Comparison of ENCODE assay signal across 1 cellular context in the genomic region with DNA sequence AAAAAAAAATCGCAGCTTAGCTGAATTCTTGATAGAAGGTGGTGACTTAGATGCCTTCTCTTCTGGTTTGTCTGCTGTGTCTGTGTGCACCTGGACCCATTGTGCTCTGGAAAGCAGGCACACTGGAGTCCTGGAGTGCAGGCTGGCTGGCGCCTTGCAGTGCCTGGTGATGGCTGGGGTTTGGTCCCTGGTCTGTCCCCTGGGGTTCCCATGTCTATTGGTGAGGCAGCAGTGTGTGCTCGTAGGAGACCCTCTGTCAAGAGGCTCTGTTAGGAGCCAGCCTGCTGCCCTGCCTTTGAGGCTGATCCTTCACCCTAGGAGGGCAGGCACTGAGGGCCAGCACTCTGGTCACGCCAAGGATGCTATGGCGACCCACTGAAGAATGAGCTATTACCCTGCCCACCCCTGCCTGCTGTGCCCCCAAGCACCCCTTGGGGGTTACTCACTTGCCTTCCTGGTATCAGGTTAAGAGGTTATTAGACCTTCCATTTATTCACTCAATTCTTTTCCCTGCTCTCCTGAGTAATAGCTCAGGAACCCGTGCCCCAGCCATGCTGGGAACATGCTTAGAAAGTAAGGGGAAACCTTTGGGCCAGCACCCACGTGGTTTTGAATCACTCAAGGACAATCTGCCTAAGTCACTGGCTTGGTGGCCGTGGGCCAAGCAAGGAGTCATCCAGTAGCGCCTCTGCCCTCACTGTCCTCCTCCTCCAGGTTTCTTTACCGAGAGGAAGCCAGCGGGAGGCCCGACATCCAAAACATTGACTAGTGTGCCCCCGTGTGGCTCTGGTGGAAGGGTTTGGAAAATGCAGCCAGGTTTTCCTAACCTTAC.
TF ChIP-seq lines count a peak whose summit lies in the region.

No MANE protein-coding gene starts in this region.

TF ChIP-seq in K562, 482 proteins besides CTCF, POLR2A, EP300 and RAD21 (continued from another document and continues in another):
- TF ChIP-seq MTA1 (IDR thresholded peaks at IDR 0.05; ENCODE audit: borderline replicate concordance) = peak; percentile 69; the same call in 1 of the 2 replicates
- TF ChIP-seq POLR2G (IDR thresholded peaks at IDR 0.05; ENCODE audit: low read depth, low read length) = no peak
- TF ChIP-seq XRCC3 (IDR thresholded peaks at IDR 0.05) = no peak
- peak; percentile 80; the same call in 1 of the 2 replicates for TF ChIP-seq ESRRA (IDR thresholded peaks at IDR 0.05; ENCODE audit: borderline replicate concordance, low read depth)
- no peak for TF ChIP-seq ATF1 (CRISPR knock-in tag; IDR thresholded peaks at IDR 0.05)
- TF ChIP-seq ATF1 (tag; IDR thresholded peaks at IDR 0.05) = peak; percentile 63
- no peak for TF ChIP-seq NUFIP1 (IDR thresholded peaks at IDR 0.05; ENCODE audit: partially characterized antibody)
- no peak for TF ChIP-seq FOXJ3 (CRISPR knock-in tag; IDR thresholded peaks at IDR 0.05)
- TF ChIP-seq RAD51 (IDR thresholded peaks at IDR 0.05; ENCODE audit: borderline replicate concordance, low read depth) = peak; percentile 74
- peak; percentile 28; the same call in 1 of the 2 replicates for TF ChIP-seq BACH1 (tag; IDR thresholded peaks at IDR 0.05)
- peak; percentile 77 for TF ChIP-seq STAG1 (CRISPR knock-in tag; IDR thresholded peaks at IDR 0.05; ENCODE audit: borderline replicate concordance)
- TF ChIP-seq ZNF263 (CRISPR knock-in tag; IDR thresholded peaks at IDR 0.05; ENCODE audit: borderline replicate concordance) = peak; percentile 80; the same call in 1 of the 2 replicates
- TF ChIP-seq, protein P1, sequence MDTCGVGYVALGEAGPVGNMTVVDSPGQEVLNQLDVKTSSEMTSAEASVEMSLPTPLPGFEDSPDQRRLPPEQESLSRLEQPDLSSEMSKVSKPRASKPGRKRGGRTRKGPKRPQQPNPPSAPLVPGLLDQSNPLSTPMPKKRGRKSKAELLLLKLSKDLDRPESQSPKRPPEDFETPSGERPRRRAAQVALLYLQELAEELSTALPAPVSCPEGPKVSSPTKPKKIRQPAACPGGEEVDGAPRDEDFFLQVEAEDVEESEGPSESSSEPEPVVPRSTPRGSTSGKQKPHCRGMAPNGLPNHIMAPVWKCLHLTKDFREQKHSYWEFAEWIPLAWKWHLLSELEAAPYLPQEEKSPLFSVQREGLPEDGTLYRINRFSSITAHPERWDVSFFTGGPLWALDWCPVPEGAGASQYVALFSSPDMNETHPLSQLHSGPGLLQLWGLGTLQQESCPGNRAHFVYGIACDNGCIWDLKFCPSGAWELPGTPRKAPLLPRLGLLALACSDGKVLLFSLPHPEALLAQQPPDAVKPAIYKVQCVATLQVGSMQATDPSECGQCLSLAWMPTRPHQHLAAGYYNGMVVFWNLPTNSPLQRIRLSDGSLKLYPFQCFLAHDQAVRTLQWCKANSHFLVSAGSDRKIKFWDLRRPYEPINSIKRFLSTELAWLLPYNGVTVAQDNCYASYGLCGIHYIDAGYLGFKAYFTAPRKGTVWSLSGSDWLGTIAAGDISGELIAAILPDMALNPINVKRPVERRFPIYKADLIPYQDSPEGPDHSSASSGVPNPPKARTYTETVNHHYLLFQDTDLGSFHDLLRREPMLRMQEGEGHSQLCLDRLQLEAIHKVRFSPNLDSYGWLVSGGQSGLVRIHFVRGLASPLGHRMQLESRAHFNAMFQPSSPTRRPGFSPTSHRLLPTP (IDR thresholded peaks at IDR 0.05; ENCODE audit: borderline replicate concordance, extremely low read depth, insufficient read length) = no peak
- peak; percentile 74 for TF ChIP-seq SMC3 (conservative IDR thresholded peaks at IDR 0.05; ENCODE audit: insufficient read depth, low read depth, low read length)
- 0 out of 2 replicates have a peak, but pooled peaks have one; percentile 21 for TF ChIP-seq SMARCA4 (IDR thresholded peaks at IDR 0.05)
- TF ChIP-seq DPF2 (IDR thresholded peaks at IDR 0.05) = peak; percentile 67
- TF ChIP-seq ZNF740 (CRISPR knock-in tag; IDR thresholded peaks at IDR 0.05) = no peak; the same call in 1 of the 2 replicates
- TF ChIP-seq ZNF740 (tag; IDR thresholded peaks at IDR 0.05) = no peak
- peak; percentile 44; the same call in 1 of the 2 replicates for TF ChIP-seq KLF16 (IDR thresholded peaks at IDR 0.05)
- peak; percentile 58; the same call in 1 of the 2 replicates for TF ChIP-seq JUN (IDR thresholded peaks at IDR 0.05; ENCODE audit: borderline replicate concordance, low read depth, low read length)
- no peak for TF ChIP-seq JUN (CRISPR knock-in tag; IDR thresholded peaks at IDR 0.05; ENCODE audit: borderline replicate concordance)
- TF ChIP-seq NFIC (IDR thresholded peaks at IDR 0.05) = peak; percentile 95
- 0 out of 2 replicates have a peak, but pooled peaks have one; percentile 42 for TF ChIP-seq MTA3 (IDR thresholded peaks at IDR 0.05; ENCODE audit: borderline replicate concordance)
- no peak for TF ChIP-seq ZNF436 (CRISPR knock-in tag; IDR thresholded peaks at IDR 0.05)
- TF ChIP-seq NR3C1 (CRISPR knock-in tag; IDR thresholded peaks at IDR 0.05) = no peak
- 0 out of 2 replicates have a peak, but pooled peaks have one; percentile 26 for TF ChIP-seq RB1 (IDR thresholded peaks at IDR 0.05; ENCODE audit: low read depth)
- TF ChIP-seq TAF15 (IDR thresholded peaks at IDR 0.05; ENCODE audit: low read depth, low read length) = no peak
- 0 out of 2 replicates have a peak, but pooled peaks have one; percentile 13 for TF ChIP-seq EGR1 (conservative IDR thresholded peaks at IDR 0.05)
- no peak for TF ChIP-seq TCF7 (IDR thresholded peaks at IDR 0.05; ENCODE audit: borderline replicate concordance)
- TF ChIP-seq MGA (IDR thresholded peaks at IDR 0.05) = peak; percentile 48
- no peak for TF ChIP-seq TRIM28 (IDR thresholded peaks at IDR 0.05)
- peak; percentile 58; the same call in 1 of the 2 replicates for TF ChIP-seq CC2D1A (IDR thresholded peaks at IDR 0.05)
- peak; percentile 42; the same call in 1 of the 2 replicates for TF ChIP-seq HCFC1 (IDR thresholded peaks at IDR 0.05; ENCODE audit: low read depth, low read length)
- TF ChIP-seq CTBP1 (IDR thresholded peaks at IDR 0.05; ENCODE audit: borderline replicate concordance) = peak; percentile 74
- TF ChIP-seq, protein P2, sequence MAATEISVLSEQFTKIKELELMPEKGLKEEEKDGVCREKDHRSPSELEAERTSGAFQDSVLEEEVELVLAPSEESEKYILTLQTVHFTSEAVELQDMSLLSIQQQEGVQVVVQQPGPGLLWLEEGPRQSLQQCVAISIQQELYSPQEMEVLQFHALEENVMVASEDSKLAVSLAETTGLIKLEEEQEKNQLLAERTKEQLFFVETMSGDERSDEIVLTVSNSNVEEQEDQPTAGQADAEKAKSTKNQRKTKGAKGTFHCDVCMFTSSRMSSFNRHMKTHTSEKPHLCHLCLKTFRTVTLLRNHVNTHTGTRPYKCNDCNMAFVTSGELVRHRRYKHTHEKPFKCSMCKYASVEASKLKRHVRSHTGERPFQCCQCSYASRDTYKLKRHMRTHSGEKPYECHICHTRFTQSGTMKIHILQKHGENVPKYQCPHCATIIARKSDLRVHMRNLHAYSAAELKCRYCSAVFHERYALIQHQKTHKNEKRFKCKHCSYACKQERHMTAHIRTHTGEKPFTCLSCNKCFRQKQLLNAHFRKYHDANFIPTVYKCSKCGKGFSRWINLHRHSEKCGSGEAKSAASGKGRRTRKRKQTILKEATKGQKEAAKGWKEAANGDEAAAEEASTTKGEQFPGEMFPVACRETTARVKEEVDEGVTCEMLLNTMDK (IDR thresholded peaks at IDR 0.05; ENCODE audit: borderline replicate concordance, insufficient read depth, low read depth, low read length, poor library complexity, severe bottlenecking) = peak; percentile 74
- TF ChIP-seq RFX5 (IDR thresholded peaks at IDR 0.05; ENCODE audit: low read depth, low read length) = no peak
- peak; percentile 55; the same call in 1 of the 2 replicates for TF ChIP-seq TFAP4 (CRISPR knock-in tag; IDR thresholded peaks at IDR 0.05; ENCODE audit: borderline replicate concordance)
- peak; percentile 47; the same call in 1 of the 2 replicates for TF ChIP-seq TARDBP (IDR thresholded peaks at IDR 0.05)
- peak; percentile 90 for TF ChIP-seq CREM (IDR thresholded peaks at IDR 0.05; ENCODE audit: low read depth)
- TF ChIP-seq, protein P3, sequence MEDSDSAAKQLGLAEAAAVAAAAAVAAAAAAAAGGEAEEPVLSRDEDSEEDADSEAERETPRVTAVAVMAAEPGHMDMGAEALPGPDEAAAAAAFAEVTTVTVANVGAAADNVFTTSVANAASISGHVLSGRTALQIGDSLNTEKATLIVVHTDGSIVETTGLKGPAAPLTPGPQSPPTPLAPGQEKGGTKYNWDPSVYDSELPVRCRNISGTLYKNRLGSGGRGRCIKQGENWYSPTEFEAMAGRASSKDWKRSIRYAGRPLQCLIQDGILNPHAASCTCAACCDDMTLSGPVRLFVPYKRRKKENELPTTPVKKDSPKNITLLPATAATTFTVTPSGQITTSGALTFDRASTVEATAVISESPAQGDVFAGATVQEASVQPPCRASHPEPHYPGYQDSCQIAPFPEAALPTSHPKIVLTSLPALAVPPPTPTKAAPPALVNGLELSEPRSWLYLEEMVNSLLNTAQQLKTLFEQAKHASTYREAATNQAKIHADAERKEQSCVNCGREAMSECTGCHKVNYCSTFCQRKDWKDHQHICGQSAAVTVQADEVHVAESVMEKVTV (CRISPR knock-in tag; IDR thresholded peaks at IDR 0.05) = peak; percentile 88
